ENCODE assay signal across 10 cellular contexts in genomic region chr16:89765292-89765810, GRCh38. TPM values are rescaled to one million over a fixed set of nuclear protein-coding genes. Genes with fewer than 3 reads are reported as not detected.
DNase-seq lines count a peak whose midpoint lies in the region; ATAC-seq, FAIRE-seq and TF ChIP-seq lines count a peak whose summit lies in the region.
"Had no signal": no experiment of that assay in that cellular context is flagged by ENCODE, and none has a peak within 500 bp of the region (broad histone marks: within the 10 kb centered on the region; RNA-seq: fewer than 3 reads in every experiment).

No MANE protein-coding gene starts in this region.

- peaks cover 43% of the 10 kb centered on the region for H3K4me1 Mint-ChIP-seq in stimulated activated naive CD8-positive, alpha-beta T cell treated with anti-CD3 and anti-CD28 coated beads, Interleukin-15, Interleukin-2, amounts not matched to agents 100 ng/mL and 50 ng/mL, for 24 hours (ENCODE audit: low read depth)
- H3K4me1 Mint-ChIP-seq in stimulated activated naive CD8-positive, alpha-beta T cell treated with anti-CD3 and anti-CD28 coated beads, Interleukin-15, amount 100 ng/mL, for 72 hours = peaks cover 39% of the 10 kb centered on the region
- H3K4me1 Mint-ChIP-seq in endodermal cell = no peaks in the 10 kb centered on the region

- no peak for ATAC-seq in stimulated activated naive CD8-positive, alpha-beta T cell treated with anti-CD3 and anti-CD28 coated beads, Interleukin-15, amount 100 ng/mL, for 72 hours
- ATAC-seq in GM21515 (IDR thresholded peaks at IDR 0.05; ENCODE audit: unreplicated experiment) (no peak), HG02623 (IDR thresholded peaks at IDR 0.05; ENCODE audit: unreplicated experiment) (no peak)

- no peak overlapping the region for H2BK15ac ChIP-seq in mesendoderm (replicated peaks; ENCODE audit: low read depth)

- H3K4ac ChIP-seq in mesendoderm (ENCODE audit: low read depth, low read length) = no peak overlapping the region

- DNase-seq in stimulated activated naive CD8-positive, alpha-beta T cell treated with anti-CD3 and anti-CD28 coated beads, Interleukin-15, amount 100 ng/mL, for 72 hours = no peak
- no peak for DNase-seq in kidney
- DNase-seq in endodermal cell = no peak
- DNase-seq in mesendoderm = no peak
- DNase-seq: NCI-H146 had no signal

- no peak overlapping the region for H2BK5ac ChIP-seq in mesendoderm (ENCODE audit: low read length)

- 0 out of 2 replicates have a peak overlapping the region, but pooled peaks have one; percentile 16 for H2AFZ ChIP-seq in KMS-11 (ENCODE audit: low read depth)

- TF ChIP-seq CTCF in KMS-11 (conservative IDR thresholded peaks at IDR 0.05; ENCODE audit: low read depth, low read length) (no peak), kidney (IDR thresholded peaks at IDR 0.05; ENCODE audit: borderline replicate concordance, extremely low read depth, insufficient read depth) (no peak), endodermal cell (conservative IDR thresholded peaks at IDR 0.05) (no peak)

- H3K9me3 ChIP-seq in kidney (ENCODE audit: control insufficient read depth in 1 of 2, low read length in 2 of 2) (no peaks in the 10 kb centered on the region), endodermal cell (ENCODE audit: control insufficient read depth, low read length) (no peaks in the 10 kb centered on the region)
- H3K9me3 ChIP-seq: adrenal gland had no signal

- peaks cover 67% of the 10 kb centered on the region for H3K36me3 Mint-ChIP-seq in stimulated activated naive CD8-positive, alpha-beta T cell treated with anti-CD3 and anti-CD28 coated beads, Interleukin-15, Interleukin-2, amounts not matched to agents 100 ng/mL and 50 ng/mL, for 24 hours (ENCODE audit: low read depth)
- H3K36me3 Mint-ChIP-seq in endodermal cell (ENCODE audit: low read depth) = peaks cover 82% of the 10 kb centered on the region

- no peaks in the 10 kb centered on the region for H3K79me1 ChIP-seq in mesendoderm (ENCODE audit: low read length)

- no peak overlapping the region for H3K23ac ChIP-seq in mesendoderm (ENCODE audit: low read length)

- no peak for FAIRE-seq in kidney (lab: Jason Lieb, UNC)

- H3K36me3 ChIP-seq in KMS-11 (ENCODE audit: insufficient read depth) = peaks cover 7% of the 10 kb centered on the region; the same call in 1 of the 2 replicates
- no peaks in the 10 kb centered on the region for H3K36me3 ChIP-seq in kidney (ENCODE audit: control insufficient read depth in 1 of 2, insufficient read depth in 2 of 2, low read length in 2 of 2)
- H3K36me3 ChIP-seq in endodermal cell (ENCODE audit: control insufficient read depth, insufficient read depth, low read length) = peaks cover 79% of the 10 kb centered on the region
- H3K36me3 ChIP-seq in mesendoderm (ENCODE audit: control insufficient read depth, insufficient read depth, low read length) = peaks cover 29% of the 10 kb centered on the region
- H3K36me3 ChIP-seq: adrenal gland had no signal

- H3K4me1 ChIP-seq in KMS-11 (ENCODE audit: low read depth, poor library complexity, severe bottlenecking) = peaks cover 80% of the 10 kb centered on the region
- H3K4me1 ChIP-seq in kidney (ENCODE audit: control insufficient read depth in 1 of 2, insufficient read depth in 1 of 2, low read depth in 1 of 2, low read length in 2 of 2) = no peaks in the 10 kb centered on the region
- H3K4me1 ChIP-seq in endodermal cell (ENCODE audit: control insufficient read depth, insufficient read depth, low read length) = no peaks in the 10 kb centered on the region
- H3K4me1 ChIP-seq in mesendoderm (ENCODE audit: control insufficient read depth, low read depth, low read length) = no peaks in the 10 kb centered on the region
- H3K4me1 ChIP-seq: adrenal gland had no signal

- H3K56ac ChIP-seq in mesendoderm (ENCODE audit: low read length) = no peak overlapping the region

- no peaks in the 10 kb centered on the region for H4K20me1 ChIP-seq in KMS-11 (ENCODE audit: insufficient read depth)

- H3K18ac ChIP-seq in mesendoderm (ENCODE audit: low read length) = no peak overlapping the region

- H3K9ac ChIP-seq in KMS-11 (peak overlapping the region; percentile 46; the same call in 1 of the 2 replicates), kidney (ENCODE audit: low read length in 2 of 2) (no peak overlapping the region), endodermal cell (ENCODE audit: extremely low read depth, low read length, poor library complexity, severe bottlenecking) (no peak overlapping the region), mesendoderm (ENCODE audit: low read length) (no peak overlapping the region)

- H3K27me3 ChIP-seq in KMS-11 (ENCODE audit: insufficient read depth, low read depth) (no peaks in the 10 kb centered on the region), endodermal cell (ENCODE audit: control insufficient read depth, insufficient read depth, low read length, poor library complexity, severe bottlenecking) (no peaks in the 10 kb centered on the region), mesendoderm (ENCODE audit: insufficient read depth, low read length, poor library complexity) (no peaks in the 10 kb centered on the region)
- H3K27me3 ChIP-seq: adrenal gland had no signal

- H3K4me2 ChIP-seq in KMS-11 (peak overlapping the region; percentile 93), mesendoderm (ENCODE audit: low read length) (no peak overlapping the region)

- WGBS in endodermal cell (ENCODE audit: insufficient coverage in 1 of 2, insufficient read length in 1 of 2), 2 experiments = 95% methylated on average over 8 to 10 of the region's 10 CpGs
- no CpG with 5 or more reads among the region's 10 CpGs for WGBS in mesendoderm (ENCODE audit: extremely low coverage, insufficient coverage, low lambda C conversion rate)

- H2AK5ac ChIP-seq in mesendoderm (ENCODE audit: low read length) = no peak overlapping the region

- no peak overlapping the region for H2BK120ac ChIP-seq in mesendoderm (ENCODE audit: low read depth, low read length)

- H3K27ac ChIP-seq in KMS-11 = peak overlapping the region; percentile 90
- H3K27ac ChIP-seq in kidney (ENCODE audit: low read depth in 2 of 2, low read length in 2 of 2) = peak overlapping the region; percentile 41 to 47
- H3K27ac ChIP-seq in endodermal cell (ENCODE audit: low read depth, low read length) = no peak overlapping the region
- no peak overlapping the region for H3K27ac ChIP-seq in mesendoderm (ENCODE audit: low read depth, low read length)

- H3K27ac Mint-ChIP-seq in stimulated activated naive CD8-positive, alpha-beta T cell treated with anti-CD3 and anti-CD28 coated beads, Interleukin-15, Interleukin-2, amounts not matched to agents 100 ng/mL and 50 ng/mL, for 24 hours = peak overlapping the region; percentile 68
- peak overlapping the region in 1 of 2 donors; percentile 67 for H3K27ac Mint-ChIP-seq in stimulated activated naive CD8-positive, alpha-beta T cell treated with anti-CD3 and anti-CD28 coated beads, Interleukin-15, amount 100 ng/mL, for 72 hours
- no peak overlapping the region for H3K27ac Mint-ChIP-seq in endodermal cell

- intact Hi-C loops in kidney (cut with DNase I) = no loop called here

- no peak overlapping the region for H4K5ac ChIP-seq in mesendoderm (ENCODE audit: low read length)

- H3K4me3 Mint-ChIP-seq in stimulated activated naive CD8-positive, alpha-beta T cell treated with anti-CD3 and anti-CD28 coated beads, Interleukin-15, Interleukin-2, amounts not matched to agents 100 ng/mL and 50 ng/mL, for 24 hours = peak overlapping the region; percentile 60
- H3K4me3 Mint-ChIP-seq in stimulated activated naive CD8-positive, alpha-beta T cell treated with anti-CD3 and anti-CD28 coated beads, Interleukin-15, amount 100 ng/mL, for 72 hours = peak overlapping the region in 1 of 2 donors; percentile 56
- no peak overlapping the region for H3K4me3 Mint-ChIP-seq in endodermal cell

- peaks cover 9% of the 10 kb centered on the region; the same call in 1 of the 2 replicates for H3K79me2 ChIP-seq in KMS-11 (ENCODE audit: insufficient read depth, low read depth)
- no peaks in the 10 kb centered on the region for H3K79me2 ChIP-seq in mesendoderm (ENCODE audit: control insufficient read depth, insufficient read depth, low read length)

- H3K9me3 Mint-ChIP-seq in stimulated activated naive CD8-positive, alpha-beta T cell treated with anti-CD3 and anti-CD28 coated beads, Interleukin-15, Interleukin-2, amounts not matched to agents 100 ng/mL and 50 ng/mL, for 24 hours = no peaks in the 10 kb centered on the region
- no peaks in the 10 kb centered on the region for H3K9me3 Mint-ChIP-seq in stimulated activated naive CD8-positive, alpha-beta T cell treated with anti-CD3 and anti-CD28 coated beads, Interleukin-15, amount 100 ng/mL, for 72 hours
- H3K9me3 Mint-ChIP-seq in endodermal cell = no peaks in the 10 kb centered on the region

- no peaks in the 10 kb centered on the region for H3K27me3 Mint-ChIP-seq in stimulated activated naive CD8-positive, alpha-beta T cell treated with anti-CD3 and anti-CD28 coated beads, Interleukin-15, Interleukin-2, amounts not matched to agents 100 ng/mL and 50 ng/mL, for 24 hours
- no peaks in the 10 kb centered on the region for H3K27me3 Mint-ChIP-seq in stimulated activated naive CD8-positive, alpha-beta T cell treated with anti-CD3 and anti-CD28 coated beads, Interleukin-15, amount 100 ng/mL, for 72 hours
- H3K27me3 Mint-ChIP-seq in endodermal cell (ENCODE audit: insufficient read depth) = no peaks in the 10 kb centered on the region

- no peak overlapping the region for H4K8ac ChIP-seq in mesendoderm (ENCODE audit: low read depth, low read length)

- H3K4me3 ChIP-seq in KMS-11 (IDR thresholded peaks at IDR 0.05; ENCODE audit: insufficient read depth, low read depth, low read length) (no peak overlapping the region), kidney (ENCODE audit: low read length in 2 of 2) (no peak overlapping the region), endodermal cell (ENCODE audit: low read length) (no peak overlapping the region), mesendoderm (ENCODE audit: low read length) (no peak overlapping the region)
- H3K4me3 ChIP-seq: adrenal gland had no signal

RNA-seq across cellular contexts. Expression of gene ZNF276, which starts 44.0 kb away (rescaled TPM):
- total RNA-seq in kidney = 35.4 TPM
- 16.4 TPM for polyA plus RNA-seq in kidney (ENCODE audit: insufficient read depth, low read depth, low replicate concordance)
- 10 to 100 TPM; 28.2 to 32.6 TPM for total RNA-seq in endodermal cell
- 22.9 TPM for polyA plus RNA-seq in endodermal cell (2013, experiment 1 of 2)
- 15.8 TPM for polyA plus RNA-seq in endodermal cell (2013, experiment 2 of 2)
- polyA plus RNA-seq in mesendoderm (2013, experiment 1 of 2) = 4.5 TPM
- 4.5 TPM for polyA plus RNA-seq in mesendoderm (2013, experiment 2 of 2)

RNA-seq across cellular contexts. Expression of gene VPS9D1, which starts 44.7 kb away (rescaled TPM):
- total RNA-seq in kidney (24.4 TPM), endodermal cell (10 to 100 TPM in 1 of 2 donors, 1 to 10 TPM in 1; 7.4 to 10.0 TPM)
- 18.3 TPM for polyA plus RNA-seq in kidney (ENCODE audit: insufficient read depth, low read depth, low replicate concordance)
- polyA plus RNA-seq in endodermal cell (2013, experiment 1 of 2) = 12.8 TPM
- polyA plus RNA-seq in endodermal cell (2013, experiment 2 of 2) = 10.7 TPM
- 0.91 TPM for polyA plus RNA-seq in mesendoderm (2013, experiment 1 of 2)
- 1.3 TPM for polyA plus RNA-seq in mesendoderm (2013, experiment 2 of 2)

RNA-seq across cellular contexts. Expression of gene FANCA, which starts 51.1 kb away (rescaled TPM):
- total RNA-seq in kidney (8.9 TPM), endodermal cell (100 to 1,000 TPM; 131 to 165 TPM)
- 2.2 TPM for polyA plus RNA-seq in kidney (ENCODE audit: insufficient read depth, low read depth, low replicate concordance)
- polyA plus RNA-seq in endodermal cell (2013, experiment 1 of 2) = 79.8 TPM
- 71.3 TPM for polyA plus RNA-seq in endodermal cell (2013, experiment 2 of 2)
- polyA plus RNA-seq in mesendoderm (2013, experiment 1 of 2) = 28.0 TPM
- 28.8 TPM for polyA plus RNA-seq in mesendoderm (2013, experiment 2 of 2)

Comparison
In these comparisons a context has a peak if more than half of its experiments do, and no peak if none do; other contexts are left out.
1. H3K27ac ChIP-seq: peak in KMS-11 (single experiment) and kidney (2 of 2); none in endodermal cell (single experiment) and mesendoderm (single experiment).
2. RNA of gene FANCA, which starts 51.1 kb away (total RNA-seq): 131 to 165 TPM in endodermal cell; 8.9 TPM in kidney (single experiment); every median in the first group is over 10 times any median in the second.